ENCODE assay signal across 2 cellular contexts in the genomic region with DNA sequence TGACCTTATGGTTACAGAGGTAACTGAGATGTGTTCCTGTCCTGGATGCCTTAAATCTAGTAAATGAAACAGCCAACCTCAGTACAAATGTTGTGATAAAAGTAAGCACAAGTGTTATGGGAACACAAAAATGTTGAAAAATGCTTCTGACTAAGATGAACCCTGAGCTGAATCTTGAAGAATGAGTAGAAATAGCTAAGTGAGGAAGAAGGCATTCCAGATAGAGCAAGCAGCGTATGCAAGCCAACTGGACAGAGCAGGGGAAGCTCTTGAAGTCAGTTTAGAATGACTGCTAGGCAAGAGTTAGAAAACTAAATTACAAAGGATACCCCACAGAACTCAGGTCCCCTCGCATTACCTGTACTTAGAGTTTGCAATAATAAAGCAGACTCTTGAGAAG.
TF ChIP-seq lines count a peak whose summit lies in the region.

No MANE protein-coding gene starts in this region.

TF ChIP-seq in GM12878, 131 proteins besides CTCF, POLR2A, EP300 and RAD21:
- TF ChIP-seq SP1 (IDR thresholded peaks at IDR 0.05; ENCODE audit: low read depth, low read length) (no peak), CHD4 (IDR thresholded peaks at IDR 0.05) (no peak), HDAC2 (IDR thresholded peaks at IDR 0.05) (no peak)

TF ChIP-seq in neural cell, 6 proteins besides CTCF, POLR2A, EP300 and RAD21:
- TF ChIP-seq MXI1 (conservative IDR thresholded peaks at IDR 0.05; ENCODE audit: poor library complexity, severe bottlenecking) (no peak), SMC3 (conservative IDR thresholded peaks at IDR 0.05; ENCODE audit: poor library complexity) (no peak), POLR2AphosphoS5 (IDR thresholded peaks at IDR 0.05) (no peak), EZH2 (IDR thresholded peaks at IDR 0.05; ENCODE audit: borderline replicate concordance, insufficient read depth, low read length, poor library complexity, severe bottlenecking) (no peak), TAF1 (IDR thresholded peaks at IDR 0.05; ENCODE audit: low read depth) (no peak)
- TF ChIP-seq, protein P1, sequence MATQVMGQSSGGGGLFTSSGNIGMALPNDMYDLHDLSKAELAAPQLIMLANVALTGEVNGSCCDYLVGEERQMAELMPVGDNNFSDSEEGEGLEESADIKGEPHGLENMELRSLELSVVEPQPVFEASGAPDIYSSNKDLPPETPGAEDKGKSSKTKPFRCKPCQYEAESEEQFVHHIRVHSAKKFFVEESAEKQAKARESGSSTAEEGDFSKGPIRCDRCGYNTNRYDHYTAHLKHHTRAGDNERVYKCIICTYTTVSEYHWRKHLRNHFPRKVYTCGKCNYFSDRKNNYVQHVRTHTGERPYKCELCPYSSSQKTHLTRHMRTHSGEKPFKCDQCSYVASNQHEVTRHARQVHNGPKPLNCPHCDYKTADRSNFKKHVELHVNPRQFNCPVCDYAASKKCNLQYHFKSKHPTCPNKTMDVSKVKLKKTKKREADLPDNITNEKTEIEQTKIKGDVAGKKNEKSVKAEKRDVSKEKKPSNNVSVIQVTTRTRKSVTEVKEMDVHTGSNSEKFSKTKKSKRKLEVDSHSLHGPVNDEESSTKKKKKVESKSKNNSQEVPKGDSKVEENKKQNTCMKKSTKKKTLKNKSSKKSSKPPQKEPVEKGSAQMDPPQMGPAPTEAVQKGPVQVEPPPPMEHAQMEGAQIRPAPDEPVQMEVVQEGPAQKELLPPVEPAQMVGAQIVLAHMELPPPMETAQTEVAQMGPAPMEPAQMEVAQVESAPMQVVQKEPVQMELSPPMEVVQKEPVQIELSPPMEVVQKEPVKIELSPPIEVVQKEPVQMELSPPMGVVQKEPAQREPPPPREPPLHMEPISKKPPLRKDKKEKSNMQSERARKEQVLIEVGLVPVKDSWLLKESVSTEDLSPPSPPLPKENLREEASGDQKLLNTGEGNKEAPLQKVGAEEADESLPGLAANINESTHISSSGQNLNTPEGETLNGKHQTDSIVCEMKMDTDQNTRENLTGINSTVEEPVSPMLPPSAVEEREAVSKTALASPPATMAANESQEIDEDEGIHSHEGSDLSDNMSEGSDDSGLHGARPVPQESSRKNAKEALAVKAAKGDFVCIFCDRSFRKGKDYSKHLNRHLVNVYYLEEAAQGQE (IDR thresholded peaks at IDR 0.05; ENCODE audit: borderline replicate concordance), result no peak
